ENCODE assay signal across 20 cellular contexts in genomic region chr4:17309567-17310268, GRCh38.
A peak's percentile ranks its signal among the peaks of the same experiment; 100 is the strongest.
DNase-seq lines count a peak whose midpoint lies in the region; ATAC-seq, FAIRE-seq and TF ChIP-seq lines count a peak whose summit lies in the region.
"Had no signal": no experiment of that assay in that cellular context is flagged by ENCODE, and none has a peak within 500 bp of the region (broad histone marks: within the 10 kb centered on the region; RNA-seq: fewer than 3 reads in every experiment).

No MANE protein-coding gene starts in this region.

- H2BK12ac ChIP-seq in H1 (ENCODE audit: low read depth, low read length), result no peak overlapping the region

- no peak overlapping the region for H2AK5ac ChIP-seq in H1 (ENCODE audit: low read depth, low read length)

- TF ChIP-seq RAD21 in H1 (IDR thresholded peaks at IDR 0.05 in 1 of 2, conservative IDR thresholded peaks at IDR 0.05 in 1 of 2; ENCODE audit: low read depth in 2 of 2, low read length in 2 of 2), result no peak

- no peak overlapping the region for H2BK120ac ChIP-seq in H1 (replicated peaks; ENCODE audit: low read depth, low read length)

- H2BK5ac ChIP-seq in H1 (ENCODE audit: low read depth, low read length), result no peak overlapping the region

- no peak overlapping the region for H3K14ac ChIP-seq in H1 (ENCODE audit: insufficient read length)

- no peak overlapping the region for H4K5ac ChIP-seq in H1 (ENCODE audit: insufficient read length, low read depth, low read length)

- ATAC-seq in GM18907 (IDR thresholded peaks at IDR 0.05; ENCODE audit: unreplicated experiment), result peak; percentile 51
- ATAC-seq in HG02642 (IDR thresholded peaks at IDR 0.05; ENCODE audit: poor library complexity, unreplicated experiment), result no peak
- ATAC-seq: foreskin keratinocyte had no signal

- DNase-seq in HS-27A (ENCODE audit: low read depth), result peak; percentile 12
- no peak for DNase-seq in H1 (ENCODE audit: low read depth in 1 of 2, low spot score in 2 of 2)
- DNase-seq in occipital lobe (lab: John Stamatoyannopoulos, UW), result no peak
- no peak for DNase-seq in DMS53 treated with DMSO at 0.1 percent for 48 hours (lab: John Stamatoyannopoulos, UW; ENCODE audit: unreplicated experiment)
- no peak for DNase-seq in SJCRH30
- DNase-seq: activated naive CD4-positive, alpha-beta T cell treated with anti-CD3 and anti-CD28 coated beads, Interleukin-2, amount 50 U/mL, for 16 hours; cerebellar nuclear complex; DMS79 treated with DMSO at 0.1 percent for 48 hours; foreskin keratinocyte; kidney; NCI-H1417; NCI-H524 treated with DMSO at 0.1 percent for 48 hours; nucleus accumbens; stimulated activated CD4-positive, alpha-beta T cell treated with anti-CD3 and anti-CD28 coated beads, Interleukin-15, amount 100 ng/mL, for 24 hours; SW 1271 had no signal

- no peaks in the 10 kb centered on the region for H3K23me2 ChIP-seq in H1 (ENCODE audit: low read depth, low read length)

- H3K18ac ChIP-seq in H1 (ENCODE audit: extremely low read depth, low read length), result peak overlapping the region; percentile 19; the same call in 1 of the 2 replicates

- H3K36me3 ChIP-seq in H1 (ENCODE audit: control insufficient read depth in 2 of 4, insufficient read depth in 4 of 4, low read length in 3 of 4) (no peaks in the 10 kb centered on the region), skeletal muscle satellite cell (ENCODE audit: insufficient read depth, low read length) (no peaks in the 10 kb centered on the region), SJCRH30 (no peaks in the 10 kb centered on the region)
- H3K36me3 ChIP-seq: ascending aorta had no signal

- TF ChIP-seq EP300 in H1 (IDR thresholded peaks at IDR 0.05; ENCODE audit: borderline replicate concordance in 1 of 2, low read depth in 2 of 2, low read length in 2 of 2), result no peak

- H3K79me1 ChIP-seq in H1 (ENCODE audit: low read depth, low read length), result no peaks in the 10 kb centered on the region

- WGBS in H1 (ENCODE audit: extremely low coverage in 1 of 2, insufficient coverage in 1 of 2, insufficient read length in 1 of 2, insufficient replicate concordance in 2 of 2, low coverage in 1 of 2, low lambda C conversion rate in 2 of 2, missing lambda C conversion rate in 1 of 2), 2 experiments, result 88% methylated on average over 1 of the region's 1 CpG; no CpG with 5 or more reads in 1 of the 2 experiments

- TF ChIP-seq POLR2A in H1 (IDR thresholded peaks at IDR 0.05; ENCODE audit: control extremely low read depth in 1 of 2, low read depth in 2 of 2, low read length in 2 of 2), result no peak

- no peaks in the 10 kb centered on the region for H4K20me1 ChIP-seq in H1 (replicated peaks in 1 of 2; ENCODE audit: control insufficient read depth in 1 of 2, insufficient read depth in 2 of 2, low read length in 2 of 2)

- 0 out of 2 replicates have a peak overlapping the region, but pooled peaks have one; percentile 40 for H2BK15ac ChIP-seq in H1 (ENCODE audit: low read length)

- no peak overlapping the region for H3K23ac ChIP-seq in H1 (ENCODE audit: insufficient read length)

- H3K9me3 ChIP-seq in H1 (ENCODE audit: insufficient read depth in 2 of 2, low read depth in 1 of 2, low read length in 1 of 2) (no peaks in the 10 kb centered on the region), skeletal muscle satellite cell (replicated peaks; ENCODE audit: low read length) (no peaks in the 10 kb centered on the region), SJCRH30 (replicated peaks) (no peaks in the 10 kb centered on the region)
- H3K9me3 ChIP-seq: ascending aorta had no signal

- FAIRE-seq in H1 (lab: Jason Lieb, UNC), result no peak
- FAIRE-seq: kidney, urothelium cell line had no signal

- H3K9ac ChIP-seq in H1 (replicated peaks in 1 of 4; ENCODE audit: extremely low read depth in 1 of 4, low read depth in 3 of 4, low read length in 3 of 4) (no peak overlapping the region), skeletal muscle satellite cell (ENCODE audit: low read depth, low read length) (no peak overlapping the region)

- H3K4me3 ChIP-seq in H1 (ENCODE audit: extremely low read depth in 1 of 4, insufficient read depth in 2 of 4, low read depth in 3 of 4, low read length in 4 of 4), result no peak overlapping the region
- no peak overlapping the region for H3K4me3 ChIP-seq in skeletal muscle satellite cell (ENCODE audit: low read length)
- H3K4me3 ChIP-seq in SJCRH30, result no peak overlapping the region
- H3K4me3 ChIP-seq: ascending aorta had no signal

- POLR2A ChIA-PET in H1 (lab: Charles Lee; ENCODE audit: partially characterized antibody), result no interaction called here

- H4K8ac ChIP-seq in H1 (ENCODE audit: extremely low read depth, insufficient read depth, low read length), result no peak overlapping the region

- H4K91ac ChIP-seq in H1 (replicated peaks; ENCODE audit: insufficient read length, low read length), result no peak overlapping the region

- H3K4me1 ChIP-seq in H1 (replicated peaks in 1 of 4; ENCODE audit: control insufficient read depth in 3 of 4, insufficient read depth in 4 of 4, low read length in 3 of 4) (no peaks in the 10 kb centered on the region), skeletal muscle satellite cell (ENCODE audit: control insufficient read depth, insufficient read depth, low read length) (peaks cover 10% of the 10 kb centered on the region), SJCRH30 (no peaks in the 10 kb centered on the region)
- H3K4me1 ChIP-seq: foreskin keratinocyte had no signal

- H3K56ac ChIP-seq in H1 (replicated peaks; ENCODE audit: insufficient read length, low read depth, low read length), result no peak overlapping the region

- H3K4me2 ChIP-seq in H1 (ENCODE audit: insufficient read depth in 1 of 2, low read depth in 2 of 2, low read length in 2 of 2) (no peak overlapping the region), skeletal muscle satellite cell (ENCODE audit: low read length) (peak overlapping the region; percentile 25)

- no peak for TF ChIP-seq CTCF in H1 (IDR thresholded peaks at IDR 0.05; ENCODE audit: control extremely low read depth in 1 of 3, insufficient read depth in 1 of 3, low read depth in 1 of 3, low read length in 3 of 3)

- no peak overlapping the region for H3K4ac ChIP-seq in H1 (replicated peaks; ENCODE audit: insufficient read length, low read depth, low read length)

- H3K27ac ChIP-seq in H1 (ENCODE audit: low read depth, low read length) (no peak overlapping the region), SJCRH30 (no peak overlapping the region)
- H3K27ac ChIP-seq: ascending aorta, foreskin keratinocyte had no signal

- CTCF ChIA-PET in H1 (lab: Charles Lee; ENCODE audit: partially characterized antibody), result interaction anchor here (0.9 to 1.5 kb wide), 2 partner anchors 138 to 198 kb away, joined by 3 read pairs; no protein-coding TSS in a partner anchor

- H3K27me3 ChIP-seq in H1 (replicated peaks in 1 of 4; ENCODE audit: control insufficient read depth in 3 of 4, extremely low read depth in 1 of 4, insufficient read depth in 3 of 4, low read length in 3 of 4), result no peaks in the 10 kb centered on the region
- no peaks in the 10 kb centered on the region for H3K27me3 ChIP-seq in skeletal muscle satellite cell (ENCODE audit: control insufficient read depth, insufficient read depth, low read length)
- H3K27me3 ChIP-seq in SJCRH30, result no peaks in the 10 kb centered on the region
- H3K27me3 ChIP-seq: ascending aorta, foreskin keratinocyte had no signal

- no peaks in the 10 kb centered on the region for H3K79me2 ChIP-seq in H1 (ENCODE audit: control insufficient read depth in 1 of 2, insufficient read depth in 2 of 2, low read length in 2 of 2)

- peak overlapping the region; percentile 76; the same call in 1 of the 2 replicates for H2AFZ ChIP-seq in H1 (ENCODE audit: low read length)

- H2BK20ac ChIP-seq in H1 (ENCODE audit: low read length), result no peak overlapping the region

TF ChIP-seq in H1, 55 proteins besides CTCF, POLR2A, EP300 and RAD21 (continues in another document):
- TF ChIP-seq POU5F1 (IDR thresholded peaks at IDR 0.05; ENCODE audit: low read depth, low read length) (no peak), SIX5 (IDR thresholded peaks at IDR 0.05; ENCODE audit: low read depth, low read length) (no peak), RNF2 (IDR thresholded peaks at IDR 0.05; ENCODE audit: borderline replicate concordance, low read depth, low read length, missing control alignments, poor library complexity, severe bottlenecking) (no peak)
